19 cellular contexts compared by ENCODE assay signal in genomic region chr4:134126161-134126560, GRCh38.
"Had no signal": no experiment of that assay in that cellular context is flagged by ENCODE, and none has a peak within 500 bp of the region (broad histone marks: within the 10 kb centered on the region; RNA-seq: fewer than 3 reads in every experiment).

No MANE protein-coding gene starts in this region.

- DNase-seq: Kasumi-1, NCI-H1092, NCI-H1436, NCI-H187, NCI-H2029, NCI-H2081 treated with DMSO at 0.1 percent for 48 hours, NCI-H2227 treated with DMSO at 0.1 percent for 48 hours, NCI-H524, NCI-H748 treated with DMSO at 0.1 percent for 48 hours, Right ventricle myocardium superior, RPMI8226, SK-N-SH, SW 1271, T-cell had no signal

- H3K4me2 ChIP-seq: KMS-11, SK-N-SH had no signal

- H3K9ac ChIP-seq: KMS-11, SK-N-SH had no signal

- H3K4me3 Mint-ChIP-seq: IgD-negative memory B cell; T-cell; T-helper 1 cell treated with Interleukin-12 subunit alpha and Interleukin-12 subunit beta and Interleukin-4 antibody, amounts not matched to agents 30 μg/mL and 1 μg/mL, for 36 hours had no signal

- H3K9me2 ChIP-seq: SK-N-SH had no signal

- H3K4me3 ChIP-seq: K562 had no signal

- H3K4me1 Mint-ChIP-seq: IgD-negative memory B cell, T-cell had no signal

- H3K27me3 Mint-ChIP-seq: IgD-negative memory B cell, T-cell had no signal

- H3K9me3 ChIP-seq: SK-N-SH had no signal

- H3K27ac Mint-ChIP-seq: IgD-negative memory B cell; T-cell; T-helper 1 cell treated with Interleukin-12 subunit alpha and Interleukin-12 subunit beta and Interleukin-4 antibody, amounts not matched to agents 30 μg/mL and 1 μg/mL, for 36 hours had no signal

- H3K27ac ChIP-seq: HL-60, KMS-11 had no signal

- H3K36me3 Mint-ChIP-seq: IgD-negative memory B cell, T-cell had no signal
